In genomic region chr4:121698119-121698732, GRCh38 we compare ENCODE assay signal across 11 cellular contexts. TPM values are rescaled to one million over a fixed set of nuclear protein-coding genes. Genes with fewer than 3 reads are reported as not detected.
A peak's percentile ranks its signal among the peaks of the same experiment; 100 is the strongest.
DNase-seq lines count a peak whose midpoint lies in the region; ATAC-seq, FAIRE-seq and TF ChIP-seq lines count a peak whose summit lies in the region.
"Had no signal": no experiment of that assay in that cellular context is flagged by ENCODE, and none has a peak within 500 bp of the region (broad histone marks: within the 10 kb centered on the region; RNA-seq: fewer than 3 reads in every experiment).

No MANE protein-coding gene starts in this region.

- H3K9me3 Mint-ChIP-seq in GM23338, result peaks cover 3% of the 10 kb centered on the region; the same call in 2 of the 3 replicates
- H3K9me3 Mint-ChIP-seq in astrocyte (ENCODE audit: unreplicated experiment), result no peaks in the 10 kb centered on the region
- no peaks in the 10 kb centered on the region for H3K9me3 Mint-ChIP-seq in natural killer cell

- intact Hi-C loops in natural killer cell (cut with micrococcal nuclease), result loop anchor here (5.0 kb wide), 1 partner anchor 104 kb away; the partner anchor contains the start of gene EXOSC9

- 0 out of 2 replicates have a peak, but pooled peaks cover 6% of the 10 kb centered on the region for H3F3A ChIP-seq in GM23338 (replicated peaks; ENCODE audit: low read depth)

- no peaks in the 10 kb centered on the region for H3K36me3 ChIP-seq in GM23338 (ENCODE audit: insufficient read depth)
- peaks cover 2% of the 10 kb centered on the region for H3K36me3 ChIP-seq in astrocyte (ENCODE audit: insufficient read depth, low read length)
- no peaks in the 10 kb centered on the region for H3K36me3 ChIP-seq in brain microvascular endothelial cell (replicated peaks)

- H3K27ac Mint-ChIP-seq in GM23338, result no peak overlapping the region
- no peak overlapping the region for H3K27ac Mint-ChIP-seq in astrocyte (ENCODE audit: unreplicated experiment)
- H3K27ac Mint-ChIP-seq in natural killer cell, result peak overlapping the region in 1 of 2 donors; percentile 87

- peak overlapping the region; percentile 94; the same call in 1 of the 2 replicates for H3K4me2 ChIP-seq in GM23338
- H3K4me2 ChIP-seq in astrocyte (ENCODE audit: low read length), result peak overlapping the region; percentile 90

- H3K9me3 ChIP-seq in astrocyte (ENCODE audit: insufficient read depth, low read depth, low read length), result no peaks in the 10 kb centered on the region

- H3K9ac ChIP-seq in astrocyte (ENCODE audit: low read length), result no peak overlapping the region

- TF ChIP-seq CTCF in GM23338 (conservative IDR thresholded peaks at IDR 0.05; ENCODE audit: low read depth in 2 of 2) (no peak), astrocyte (IDR thresholded peaks at IDR 0.05; ENCODE audit: insufficient read depth, low read depth, low read length) (no peak), natural killer cell (IDR thresholded peaks at IDR 0.05) (no peak), D721Med (IDR thresholded peaks at IDR 0.05; ENCODE audit: insufficient read depth, missing control alignments) (no peak), brain microvascular endothelial cell (IDR thresholded peaks at IDR 0.05; ENCODE audit: low read depth, low read length, missing control alignments) (no peak)

- H3K36me3 Mint-ChIP-seq in GM23338 (ENCODE audit: low read depth) (peaks cover 3% of the 10 kb centered on the region; the same call in 1 of the 3 replicates), astrocyte (ENCODE audit: low read depth, unreplicated experiment) (peaks cover 12% of the 10 kb centered on the region), natural killer cell (peaks cover 9% of the 10 kb centered on the region)

- H3K9me2 ChIP-seq in GM23338 (ENCODE audit: insufficient read depth), result no peaks in the 10 kb centered on the region

- no peak for ATAC-seq in GM23338
- ATAC-seq in natural killer cell, result no peak
- ATAC-seq in GM19463 (IDR thresholded peaks at IDR 0.05; ENCODE audit: unreplicated experiment), result no peak

- in situ Hi-C loops in brain microvascular endothelial cell (cut with HindIII; ENCODE audit: low pct_ligation_motif_present, low sequenced_read_pairs), result no loop called here

- H4K20me1 ChIP-seq in GM23338 (replicated peaks; ENCODE audit: insufficient read depth) (no peaks in the 10 kb centered on the region), astrocyte (ENCODE audit: insufficient read depth, low read length) (peaks cover 20% of the 10 kb centered on the region)

- H3K4me1 ChIP-seq in GM23338 (ENCODE audit: insufficient read depth) (peaks cover 16% of the 10 kb centered on the region), astrocyte (ENCODE audit: insufficient read depth, low read length) (peaks cover 11% of the 10 kb centered on the region)

- H2AFZ ChIP-seq in GM23338 (no peak overlapping the region), astrocyte (ENCODE audit: low read depth, low read length) (no peak overlapping the region)

- FAIRE-seq in astrocyte (lab: Jason Lieb, UNC), result no peak
- FAIRE-seq in D721Med (lab: Jason Lieb, UNC), result no peak
- FAIRE-seq: GM18507 had no signal

- peaks cover 10% of the 10 kb centered on the region for H3K27me3 Mint-ChIP-seq in GM23338 (ENCODE audit: insufficient read depth, low read depth, poor library complexity)
- H3K27me3 Mint-ChIP-seq in astrocyte (ENCODE audit: low read depth, unreplicated experiment), result no peaks in the 10 kb centered on the region
- H3K27me3 Mint-ChIP-seq in natural killer cell (ENCODE audit: low read depth in 2 of 2), result peaks cover 48 to 57% of the 10 kb centered on the region in 2 donors

- H3K79me2 ChIP-seq in GM23338 (replicated peaks; ENCODE audit: insufficient read depth) (peaks cover 24% of the 10 kb centered on the region), astrocyte (ENCODE audit: insufficient read depth, low read length) (peaks cover 36% of the 10 kb centered on the region)

- H3K4me3 Mint-ChIP-seq in GM23338 (no peak overlapping the region), astrocyte (ENCODE audit: unreplicated experiment) (peak overlapping the region; percentile 87), natural killer cell (peak overlapping the region; percentile 96)

- no peak overlapping the region for H3K27ac ChIP-seq in GM23338 (ENCODE audit: low read depth)
- H3K27ac ChIP-seq in astrocyte (ENCODE audit: low read depth, low read length), result no peak overlapping the region
- H3K27ac ChIP-seq in brain microvascular endothelial cell, result no peak overlapping the region

- H3K27me3 ChIP-seq in GM23338 (ENCODE audit: insufficient read depth) (peaks cover 12% of the 10 kb centered on the region; the same call in 1 of the 2 replicates), astrocyte (ENCODE audit: insufficient read depth, low read length) (no peaks in the 10 kb centered on the region), brain microvascular endothelial cell (replicated peaks) (no peaks in the 10 kb centered on the region)

- peaks cover 23% of the 10 kb centered on the region for H3K4me1 Mint-ChIP-seq in GM23338
- H3K4me1 Mint-ChIP-seq in astrocyte (ENCODE audit: low read depth, unreplicated experiment), result peaks cover 40% of the 10 kb centered on the region
- peaks cover 26 to 27% of the 10 kb centered on the region in 2 donors for H3K4me1 Mint-ChIP-seq in natural killer cell

- DNase-seq in Ammon's horn (ENCODE audit: low spot score), result peak; percentile 14
- no peak for DNase-seq in GM23338 (ENCODE audit: low spot score)
- no peak for DNase-seq in astrocyte (ENCODE audit: low read depth)
- DNase-seq in natural killer cell, result no peak
- no peak for DNase-seq in D721Med (ENCODE audit: insufficient read length, low spot score)
- no peak for DNase-seq in midbrain (lab: John Stamatoyannopoulos, UW)
- no peak for DNase-seq in brain microvascular endothelial cell
- DNase-seq: islet precursor cell, NCI-H1092 treated with DMSO at 0.1 percent for 48 hours had no signal

- peak overlapping the region; percentile 86; the same call in 1 of the 2 replicates for H3K4me3 ChIP-seq in GM23338
- H3K4me3 ChIP-seq in astrocyte (ENCODE audit: insufficient read depth, low read depth, low read length), result no peak overlapping the region
- no peak overlapping the region for H3K4me3 ChIP-seq in brain microvascular endothelial cell (ENCODE audit: low read depth, low read length)

TF ChIP-seq in GM23338, 12 proteins besides CTCF, POLR2A, EP300 and RAD21 (continues in another document):
- TF ChIP-seq ZNF462 (CRISPR knock-in tag; IDR thresholded peaks at IDR 0.05), result no peak
- TF ChIP-seq EZH2phosphoT487 (IDR thresholded peaks at IDR 0.05; ENCODE audit: unreplicated experiment), result no peak

RNA-seq across cellular contexts. Expression of gene ANXA5, which starts 1.4 kb away (rescaled TPM):
- 120 and 129 TPM in 2 replicates for total RNA-seq in GM23338 (2014; rRNA removed; shearing (Covaris generic))
- 163 and 181 TPM in 2 replicates for polyA plus RNA-seq in GM23338 (2016; fragmentation: Nextera tagmentation; extraction: Ambion mirVana)
- total RNA-seq in astrocyte (682 and 793 TPM in 2 replicates), natural killer cell (10 to 100 TPM; 24.9 to 74.4 (median 33.1) TPM)
